ENCODE assay signal across 14 cellular contexts in genomic region chr2:231099918-231100317, GRCh38. TPM values are rescaled to one million over a fixed set of nuclear protein-coding genes. Genes with fewer than 3 reads are reported as not detected.
DNase-seq lines count a peak whose midpoint lies in the region; ATAC-seq and TF ChIP-seq lines count a peak whose summit lies in the region.
"Had no signal": no experiment of that assay in that cellular context is flagged by ENCODE, and none has a peak within 500 bp of the region (broad histone marks: within the 10 kb centered on the region; RNA-seq: fewer than 3 reads in every experiment).

No MANE protein-coding gene starts in this region.

- H3K4me3 ChIP-seq in MM.1S (ENCODE audit: low read length) = no peak overlapping the region

- H3K9me3 Mint-ChIP-seq in activated naive CD8-positive, alpha-beta T cell treated with anti-CD3 and anti-CD28 coated beads, Interleukin-2, amount 50 U/mL, for 24 hours = peaks cover 30% of the 10 kb centered on the region
- peaks cover 25% of the 10 kb centered on the region for H3K9me3 Mint-ChIP-seq in activated naive CD8-positive, alpha-beta T cell treated with anti-CD3 and anti-CD28 coated beads for 36 hours
- H3K9me3 Mint-ChIP-seq in chondrocyte (ENCODE audit: low read depth) = no peaks in the 10 kb centered on the region
- H3K9me3 Mint-ChIP-seq in stimulated activated naive CD8-positive, alpha-beta T cell treated with anti-CD3 and anti-CD28 coated beads, Interleukin-15, amount 100 ng/mL, for 72 hours = peaks cover 18 to 36% of the 10 kb centered on the region in 2 donors

- H3K4me1 ChIP-seq in MM.1S (ENCODE audit: low read length) = no peaks in the 10 kb centered on the region

- H3K9ac ChIP-seq in MM.1S (ENCODE audit: low read length) = no peak overlapping the region
- H3K9ac ChIP-seq: SK-N-SH had no signal

- no peaks in the 10 kb centered on the region for H3K9me2 ChIP-seq in MM.1S (replicated peaks; ENCODE audit: insufficient read depth, low read length)
- H3K9me2 ChIP-seq: SK-N-SH had no signal

- H3K4me2 ChIP-seq in MM.1S (ENCODE audit: low read depth, low read length) = no peak overlapping the region
- H3K4me2 ChIP-seq: SK-N-SH had no signal

- H3K27ac Mint-ChIP-seq in activated naive CD8-positive, alpha-beta T cell treated with anti-CD3 and anti-CD28 coated beads, Interleukin-2, amount 50 U/mL, for 24 hours = no peak overlapping the region
- H3K27ac Mint-ChIP-seq in activated naive CD8-positive, alpha-beta T cell treated with anti-CD3 and anti-CD28 coated beads for 36 hours = no peak overlapping the region
- H3K27ac Mint-ChIP-seq in chondrocyte (ENCODE audit: unreplicated experiment) = peak overlapping the region; percentile 12
- no peak overlapping the region for H3K27ac Mint-ChIP-seq in stimulated activated naive CD8-positive, alpha-beta T cell treated with anti-CD3 and anti-CD28 coated beads, Interleukin-15, amount 100 ng/mL, for 72 hours
- H3K27ac Mint-ChIP-seq: activated CD8-positive, alpha-beta memory T cell treated with anti-CD3 and anti-CD28 coated beads, Interleukin-2, amount 10 ng/mL, durations not matched to agents 7 days and 5 days; activated naive CD4-positive, alpha-beta T cell treated with anti-CD3 and anti-CD28 coated beads, Interleukin-2, amount 50 U/mL, for 24 hours had no signal

- no peaks in the 10 kb centered on the region for H3K27me3 ChIP-seq in MM.1S (replicated peaks; ENCODE audit: insufficient read depth, low read length)

- peaks cover 5% of the 10 kb centered on the region for H3K79me2 ChIP-seq in MM.1S (ENCODE audit: low read length)

- H3K9me3 ChIP-seq in MM.1S (replicated peaks; ENCODE audit: insufficient read depth, low read length) = no peaks in the 10 kb centered on the region
- H3K9me3 ChIP-seq: SK-N-SH had no signal

- H3K36me3 ChIP-seq in MM.1S (replicated peaks; ENCODE audit: insufficient read depth, low read length) = no peaks in the 10 kb centered on the region

- H3K27ac ChIP-seq in MM.1S (ENCODE audit: low read length) = no peak overlapping the region

- H3K36me3 Mint-ChIP-seq in activated naive CD8-positive, alpha-beta T cell treated with anti-CD3 and anti-CD28 coated beads, Interleukin-2, amount 50 U/mL, for 24 hours (ENCODE audit: low read depth) = peaks cover 61% of the 10 kb centered on the region
- H3K36me3 Mint-ChIP-seq in activated naive CD8-positive, alpha-beta T cell treated with anti-CD3 and anti-CD28 coated beads for 36 hours = peaks cover 64% of the 10 kb centered on the region
- H3K36me3 Mint-ChIP-seq in chondrocyte (ENCODE audit: low read depth) = peaks cover 21% of the 10 kb centered on the region

- peak; percentile 20 for DNase-seq in activated naive CD8-positive, alpha-beta T cell treated with anti-CD3 and anti-CD28 coated beads, Interleukin-2, amount 50 U/mL, for 24 hours
- no peak for DNase-seq in activated naive CD8-positive, alpha-beta T cell treated with anti-CD3 and anti-CD28 coated beads for 36 hours
- no peak for DNase-seq in MM.1S
- no peak for DNase-seq in chondrocyte (ENCODE audit: low spot score)
- DNase-seq in stimulated activated naive CD8-positive, alpha-beta T cell treated with anti-CD3 and anti-CD28 coated beads, Interleukin-15, amount 100 ng/mL, for 72 hours = peak; percentile 8 to 22
- DNase-seq in NCI-H446 treated with DMSO at 0.1 percent for 48 hours (lab: John Stamatoyannopoulos, UW) = no peak
- DNase-seq in KBM-7 = no peak
- DNase-seq: activated CD8-positive, alpha-beta memory T cell treated with anti-CD3 and anti-CD28 coated beads, Interleukin-2, amount 10 ng/mL, durations not matched to agents 7 days and 5 days; effector CD8-positive, alpha-beta T cell; EL; mesenchymal stem cell; SK-N-SH had no signal

- H3F3A ChIP-seq in MM.1S (ENCODE audit: insufficient read depth, low read length) = peaks cover 6% of the 10 kb centered on the region; the same call in 1 of the 2 replicates

- no peak overlapping the region for H2AFZ ChIP-seq in MM.1S (ENCODE audit: low read length)

- no peaks in the 10 kb centered on the region; the same call in 1 of the 2 replicates for H4K20me1 ChIP-seq in MM.1S (ENCODE audit: insufficient read depth, low read length)

- H3K4me1 Mint-ChIP-seq in activated naive CD8-positive, alpha-beta T cell treated with anti-CD3 and anti-CD28 coated beads, Interleukin-2, amount 50 U/mL, for 24 hours = peaks cover 18% of the 10 kb centered on the region
- H3K4me1 Mint-ChIP-seq in activated naive CD8-positive, alpha-beta T cell treated with anti-CD3 and anti-CD28 coated beads for 36 hours = peaks cover 9% of the 10 kb centered on the region
- H3K4me1 Mint-ChIP-seq in chondrocyte (ENCODE audit: low read depth) = peaks cover 28% of the 10 kb centered on the region
- H3K4me1 Mint-ChIP-seq in stimulated activated naive CD8-positive, alpha-beta T cell treated with anti-CD3 and anti-CD28 coated beads, Interleukin-15, amount 100 ng/mL, for 72 hours = no peaks in the 10 kb centered on the region

- H3K27me3 Mint-ChIP-seq in activated naive CD8-positive, alpha-beta T cell treated with anti-CD3 and anti-CD28 coated beads, Interleukin-2, amount 50 U/mL, for 24 hours = no peaks in the 10 kb centered on the region
- no peaks in the 10 kb centered on the region for H3K27me3 Mint-ChIP-seq in activated naive CD8-positive, alpha-beta T cell treated with anti-CD3 and anti-CD28 coated beads for 36 hours
- no peaks in the 10 kb centered on the region for H3K27me3 Mint-ChIP-seq in chondrocyte (ENCODE audit: low read depth)
- H3K27me3 Mint-ChIP-seq in stimulated activated naive CD8-positive, alpha-beta T cell treated with anti-CD3 and anti-CD28 coated beads, Interleukin-15, amount 100 ng/mL, for 72 hours = no peaks in the 10 kb centered on the region
- H3K27me3 Mint-ChIP-seq: activated CD8-positive, alpha-beta memory T cell treated with anti-CD3 and anti-CD28 coated beads, Interleukin-2, amount 10 ng/mL, durations not matched to agents 7 days and 5 days; activated naive CD4-positive, alpha-beta T cell treated with anti-CD3 and anti-CD28 coated beads, Interleukin-2, amount 50 U/mL, for 24 hours had no signal

- in situ Hi-C loops in KBM-7 (cut with MboI; ENCODE audit: low pct_unique_long_range_greater_than_20kb, low sequenced_read_pairs) = loop anchor here (10.0 kb wide), 1 partner anchor 315 kb away; no protein-coding TSS in a partner anchor

- TF ChIP-seq CTCF in MM.1S (IDR thresholded peaks at IDR 0.05; ENCODE audit: low read length) = peak; percentile 32; the same call in 1 of the 2 replicates
- peak; percentile 65 for TF ChIP-seq CTCF in chondrocyte (IDR thresholded peaks at IDR 0.05)

- no peak overlapping the region for H3K4me3 Mint-ChIP-seq in activated naive CD8-positive, alpha-beta T cell treated with anti-CD3 and anti-CD28 coated beads, Interleukin-2, amount 50 U/mL, for 24 hours
- no peak overlapping the region for H3K4me3 Mint-ChIP-seq in activated naive CD8-positive, alpha-beta T cell treated with anti-CD3 and anti-CD28 coated beads for 36 hours
- H3K4me3 Mint-ChIP-seq in chondrocyte (ENCODE audit: unreplicated experiment) = no peak overlapping the region
- no peak overlapping the region for H3K4me3 Mint-ChIP-seq in stimulated activated naive CD8-positive, alpha-beta T cell treated with anti-CD3 and anti-CD28 coated beads, Interleukin-15, amount 100 ng/mL, for 72 hours
- H3K4me3 Mint-ChIP-seq: activated CD8-positive, alpha-beta memory T cell treated with anti-CD3 and anti-CD28 coated beads, Interleukin-2, amount 10 ng/mL, durations not matched to agents 7 days and 5 days; activated naive CD4-positive, alpha-beta T cell treated with anti-CD3 and anti-CD28 coated beads, Interleukin-2, amount 50 U/mL, for 24 hours had no signal

- no peak for ATAC-seq in activated naive CD8-positive, alpha-beta T cell treated with anti-CD3 and anti-CD28 coated beads, Interleukin-2, amount 50 U/mL, for 24 hours
- ATAC-seq in stimulated activated naive CD8-positive, alpha-beta T cell treated with anti-CD3 and anti-CD28 coated beads, Interleukin-15, amount 100 ng/mL, for 72 hours = no peak
- no peak for ATAC-seq in HG02678 (IDR thresholded peaks at IDR 0.05; ENCODE audit: unreplicated experiment)
- ATAC-seq: activated CD8-positive, alpha-beta memory T cell treated with anti-CD3 and anti-CD28 coated beads, Interleukin-2, amount 10 ng/mL, durations not matched to agents 7 days and 5 days had no signal

RNA-seq across cellular contexts. Expression of gene HTR2B, which starts 24.9 kb away (rescaled TPM):
- total RNA-seq in activated naive CD8-positive, alpha-beta T cell treated with anti-CD3 and anti-CD28 coated beads for 36 hours = not detected
- 0.69 to 0.85 TPM in 2 of 3 replicates, not detected in the other for total RNA-seq in chondrocyte
- total RNA-seq: activated CD8-positive, alpha-beta memory T cell treated with anti-CD3 and anti-CD28 coated beads, Interleukin-2, amount 10 ng/mL, durations not matched to agents 7 days and 5 days had no signal

RNA-seq across cellular contexts. Expression of gene PSMD1, which starts 43.3 kb away (rescaled TPM):
- total RNA-seq in activated naive CD8-positive, alpha-beta T cell treated with anti-CD3 and anti-CD28 coated beads for 36 hours = 100 to 1,000 TPM; 141 to 143 TPM
- total RNA-seq in chondrocyte = 105 to 142 TPM (median 108 TPM) in 3 replicates

Comparison
In these comparisons a context has a peak if more than half of its experiments do, and no peak if none do; other contexts are left out.
1. DNase-seq: peak in activated naive CD8-positive, alpha-beta T cell treated with anti-CD3 and anti-CD28 coated beads, Interleukin-2, amount 50 U/mL, for 24 hours (single experiment) and stimulated activated naive CD8-positive, alpha-beta T cell treated with anti-CD3 and anti-CD28 coated beads, Interleukin-15, amount 100 ng/mL, for 72 hours (2 of 2); none in activated naive CD8-positive, alpha-beta T cell treated with anti-CD3 and anti-CD28 coated beads for 36 hours (single experiment), MM.1S (single experiment), chondrocyte (single experiment), NCI-H446 treated with DMSO at 0.1 percent for 48 hours (single experiment) and KBM-7 (single experiment).